16 cellular contexts compared by ENCODE assay signal in genomic region chr17:83137523-83137922, GRCh38. TPM values are rescaled to one million over a fixed set of nuclear protein-coding genes. Genes with fewer than 3 reads are reported as not detected.
DNase-seq lines count a peak whose midpoint lies in the region; ATAC-seq and TF ChIP-seq lines count a peak whose summit lies in the region.
"Had no signal": no experiment of that assay in that cellular context is flagged by ENCODE, and none has a peak within 500 bp of the region (broad histone marks: within the 10 kb centered on the region; RNA-seq: fewer than 3 reads in every experiment).

No MANE protein-coding gene starts in this region.

- no peaks in the 10 kb centered on the region for H3K36me3 Mint-ChIP-seq in activated CD4-positive, alpha-beta T cell treated with anti-CD3 and anti-CD28 coated beads for 36 hours (ENCODE audit: low read depth)

- peaks cover 0 to 4% of the 10 kb centered on the region in 2 donors for H3K4me1 ChIP-seq in right atrium auricular region

- H3K9me3 ChIP-seq in right atrium auricular region = no peaks in the 10 kb centered on the region

- H3K9me3 Mint-ChIP-seq in activated CD4-positive, alpha-beta T cell treated with anti-CD3 and anti-CD28 coated beads for 36 hours (ENCODE audit: low read depth) = peaks cover 4% of the 10 kb centered on the region

- no peak overlapping the region for H3K4me3 Mint-ChIP-seq in activated CD4-positive, alpha-beta T cell treated with anti-CD3 and anti-CD28 coated beads for 36 hours
- H3K4me3 Mint-ChIP-seq: CD4-positive, alpha-beta T cell had no signal

- CTCF ChIA-PET in activated CD4-positive, alpha-beta T cell treated with anti-CD3 and anti-CD28 coated beads for 36 hours (lab: Charles Lee) = interaction anchor here (0.8 kb wide), 1 partner anchor 28 kb away, joined by 3 read pairs; no protein-coding TSS in a partner anchor
- CTCF ChIA-PET in GM10248 (lab: Yijun Ruan, JAX) = no interaction called here

- H3K27ac Mint-ChIP-seq in activated CD4-positive, alpha-beta T cell treated with anti-CD3 and anti-CD28 coated beads for 36 hours = no peak overlapping the region
- H3K27ac Mint-ChIP-seq: CD4-positive, alpha-beta T cell had no signal

- DNase-seq in cardiac septum (ENCODE audit: low spot score) = peak; percentile 63
- DNase-seq in right atrium auricular region (ENCODE audit: low spot score) = no peak
- DNase-seq in ecto neural progenitor cell (ENCODE audit: low spot score) = peak; percentile 38
- peak; percentile 51 for DNase-seq in posterior vena cava (ENCODE audit: low spot score)
- no peak for DNase-seq in activated CD4-positive, alpha-beta T cell treated with anti-CD3 and anti-CD28 coated beads for 36 hours
- DNase-seq in GM10248 (ENCODE audit: extremely low spot score) = no peak
- no peak for DNase-seq in EL
- DNase-seq: ACHN, HCEC 1CT, Karpas-422, MM.1S, NCI-H1105 treated with DMSO at 0.1 percent for 48 hours, NCI-H187 treated with DMSO at 0.1 percent for 48 hours, NCI-H446, PC-9 had no signal

- ATAC-seq in activated CD4-positive, alpha-beta T cell treated with anti-CD3 and anti-CD28 coated beads for 36 hours = no peak

- no peak overlapping the region for H3K27ac ChIP-seq in right atrium auricular region
- H3K27ac ChIP-seq: PC-9 had no signal

- H3K36me3 ChIP-seq in right atrium auricular region = no peaks in the 10 kb centered on the region

- TF ChIP-seq CTCF in right atrium auricular region (IDR thresholded peaks at IDR 0.05) (no peak), GM10248 (IDR thresholded peaks at IDR 0.05; ENCODE audit: control extremely low read depth, extremely low read depth, low read depth, missing control alignments) (no peak)

- H3K27me3 Mint-ChIP-seq in activated CD4-positive, alpha-beta T cell treated with anti-CD3 and anti-CD28 coated beads for 36 hours = peaks cover 5% of the 10 kb centered on the region

- H3K4me1 Mint-ChIP-seq in activated CD4-positive, alpha-beta T cell treated with anti-CD3 and anti-CD28 coated beads for 36 hours = no peaks in the 10 kb centered on the region

- POLR2A ChIA-PET in activated CD4-positive, alpha-beta T cell treated with anti-CD3 and anti-CD28 coated beads for 36 hours (lab: Charles Lee) = no interaction called here
- POLR2A ChIA-PET in GM10248 (lab: Yijun Ruan, JAX) = no interaction called here

- H3K27me3 ChIP-seq in right atrium auricular region = no peaks in the 10 kb centered on the region

- no peak overlapping the region for H3K4me3 ChIP-seq in right atrium auricular region
- H3K4me3 ChIP-seq: PC-9 had no signal

- intact Hi-C loops in cardiac septum (cut with DNase I) (no loop called here), posterior vena cava (cut with DNase I) (no loop called here)
- intact Hi-C loops in activated CD4-positive, alpha-beta T cell treated with anti-CD3 and anti-CD28 coated beads for 36 hours (cut with DNase I, micrococcal nuclease) = no loop called here

RNA-seq across cellular contexts. Expression of gene METRNL, which starts 58.1 kb away (rescaled TPM):
- total RNA-seq in cardiac septum = 104 TPM
- total RNA-seq in right atrium auricular region = 100 to 1,000 TPM in 1 of 2 donors, 10 to 100 TPM in 1; 62.9 to 104 TPM
- 100 to 1,000 TPM in 1 of 2 donors, 10 to 100 TPM in 1; 80.5 to 101 TPM for total RNA-seq in posterior vena cava
- total RNA-seq in activated CD4-positive, alpha-beta T cell treated with anti-CD3 and anti-CD28 coated beads for 36 hours = 10 to 100 TPM; 22.4 to 26.3 TPM

Comparison
In these comparisons a context has a peak if more than half of its experiments do, and no peak if none do; other contexts are left out.
1. DNase-seq: peak in cardiac septum (single experiment), ecto neural progenitor cell (single experiment) and posterior vena cava (single experiment); none in right atrium auricular region (single experiment), activated CD4-positive, alpha-beta T cell treated with anti-CD3 and anti-CD28 coated beads for 36 hours (single experiment), GM10248 (single experiment) and EL (single experiment).